In the genomic region with DNA sequence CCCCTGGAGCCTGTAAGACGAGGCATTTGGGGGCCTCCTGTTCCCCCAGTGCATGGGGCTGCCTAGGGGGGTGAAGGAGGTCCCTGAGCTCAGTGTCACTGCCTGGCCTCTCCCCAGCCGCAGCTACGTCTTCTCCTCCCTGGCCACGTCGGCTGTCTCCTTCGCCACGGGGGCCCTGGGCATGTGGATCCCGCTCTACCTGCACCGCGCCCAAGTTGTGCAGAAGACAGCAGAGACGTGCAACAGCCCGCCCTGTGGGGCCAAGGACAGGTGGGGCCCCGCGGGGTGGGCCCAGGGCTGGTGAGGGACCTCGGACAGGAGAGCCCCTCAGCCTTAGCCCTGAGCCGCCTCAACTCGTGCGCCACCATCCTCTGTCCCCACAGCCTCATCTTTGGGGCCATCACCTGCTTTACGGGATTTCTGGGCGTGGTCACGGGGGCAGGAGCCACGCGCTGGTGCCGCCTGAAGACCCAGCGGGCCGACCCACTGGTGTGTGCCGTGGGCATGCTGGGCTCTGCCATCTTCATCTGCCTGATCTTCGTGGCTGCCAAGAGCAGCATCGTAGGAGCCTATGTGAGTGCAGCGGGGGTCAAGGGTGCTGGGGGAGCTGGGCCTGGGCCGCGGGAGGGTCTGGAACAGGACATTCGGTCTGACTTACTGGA, we compare ENCODE assay signal across 25 cellular contexts. TPM values are rescaled to one million over a fixed set of nuclear protein-coding genes. Genes with fewer than 3 reads are reported as not detected.
DNase-seq lines count a peak whose midpoint lies in the region; ATAC-seq, FAIRE-seq and TF ChIP-seq lines count a peak whose summit lies in the region.
"Had no signal": no experiment of that assay in that cellular context is flagged by ENCODE, and none has a peak within 500 bp of the region (broad histone marks: within the 10 kb centered on the region; RNA-seq: fewer than 3 reads in every experiment).

No MANE protein-coding gene starts in this region.

- H3K79me2 ChIP-seq in Karpas-422 (ENCODE audit: low read length) (no peaks in the 10 kb centered on the region), endothelial cell of umbilical vein (ENCODE audit: control insufficient read depth, insufficient read depth, low read length) (no peaks in the 10 kb centered on the region)

- H3K4me3 ChIP-seq in Karpas-422 (ENCODE audit: low read length) (no peak overlapping the region), endothelial cell of umbilical vein (replicated peaks in 1 of 3; ENCODE audit: insufficient read depth in 1 of 3, low read depth in 1 of 3, low read length in 3 of 3) (no peak overlapping the region), gastrocnemius medialis (no peak overlapping the region), MG63 (no peak overlapping the region)

- dilution Hi-C loops in endothelial cell of umbilical vein (cut with MboI; ENCODE audit: extremely low pct_ligation_motif_present, low sequenced_read_pairs): no loop called here

- H3K27me3 ChIP-seq in Karpas-422 (ENCODE audit: low read length) (no peaks in the 10 kb centered on the region), endothelial cell of umbilical vein (ENCODE audit: control insufficient read depth in 2 of 2, insufficient read depth in 2 of 2, low read length in 2 of 2) (no peaks in the 10 kb centered on the region), gastrocnemius medialis (no peaks in the 10 kb centered on the region), MG63 (no peaks in the 10 kb centered on the region)

- H3K36me3 ChIP-seq in Karpas-422 (ENCODE audit: insufficient read depth, low read length) (no peaks in the 10 kb centered on the region), endothelial cell of umbilical vein (ENCODE audit: control insufficient read depth in 2 of 2, extremely low read depth in 1 of 2, insufficient read depth in 2 of 2, low read length in 2 of 2) (peaks cover 0 to 18% of the 10 kb centered on the region in 2 experiments), gastrocnemius medialis (no peaks in the 10 kb centered on the region), MG63 (no peaks in the 10 kb centered on the region)

- H3K9ac ChIP-seq in Karpas-422 (ENCODE audit: low read length) (no peak overlapping the region), endothelial cell of umbilical vein (replicated peaks; ENCODE audit: extremely low read depth, insufficient read depth, low read length) (no peak overlapping the region)

- H2AFZ ChIP-seq in Karpas-422 (ENCODE audit: low read length) (no peak overlapping the region), endothelial cell of umbilical vein (ENCODE audit: low read depth, low read length) (no peak overlapping the region)

- intact Hi-C loops in endothelial cell of umbilical vein (cut with micrococcal nuclease) (no loop called here), gastrocnemius medialis (cut with DNase I; ENCODE audit: low total_unique reads) (no loop called here)

- no peak overlapping the region for H3K4me2 ChIP-seq in Karpas-422 (ENCODE audit: low read depth, low read length, poor library complexity, severe bottlenecking)
- no peak overlapping the region for H3K4me2 ChIP-seq in endothelial cell of umbilical vein (ENCODE audit: insufficient read depth, low read length)

- in situ Hi-C loops in gastrocnemius medialis (cut with MboI; ENCODE audit: low sequenced_read_pairs in 4 of 4): no loop called here

- H3K9me3 ChIP-seq in Karpas-422 (ENCODE audit: low read length): no peaks in the 10 kb centered on the region
- no peaks in the 10 kb centered on the region for H3K9me3 ChIP-seq in endothelial cell of umbilical vein (replicated peaks; ENCODE audit: control insufficient read depth, insufficient read depth, low read length)
- H3K9me3 ChIP-seq in gastrocnemius medialis: no peaks in the 10 kb centered on the region
- no peaks in the 10 kb centered on the region for H3K9me3 ChIP-seq in MG63

- DNase-seq in NCI-H82 (lab: John Stamatoyannopoulos, UW) (peak; percentile 63), NCI-H82 treated with DMSO at 0.1 percent for 48 hours (lab: John Stamatoyannopoulos, UW; ENCODE audit: unreplicated experiment) (no peak), Karpas-422 (peak; percentile 61), endothelial cell of umbilical vein (ENCODE audit: low read depth, low spot score) (no peak), gastrocnemius medialis (no peak), MG63 (no peak), NCI-H526 treated with DMSO at 0.1 percent for 48 hours (lab: John Stamatoyannopoulos, UW) (no peak)
- DNase-seq: activated CD8-positive, alpha-beta memory T cell treated with anti-CD3 and anti-CD28 coated beads, Interleukin-2, amount 50 U/mL, for 4 hours; DMS 273 treated with DMSO at 0.1 percent for 48 hours; effector CD4-positive, alpha-beta T cell; foreskin melanocyte; NCI-H1092 treated with DMSO at 0.1 percent for 48 hours; NCI-H1930; NCI-H748 treated with DMSO at 0.1 percent for 48 hours; T-helper 9 cell; WERI-Rb-1 had no signal

- H4K20me1 ChIP-seq in Karpas-422 (ENCODE audit: insufficient read depth, low read depth, low read length): peaks cover 17% of the 10 kb centered on the region; the same call in 1 of the 2 replicates
- H4K20me1 ChIP-seq in endothelial cell of umbilical vein (replicated peaks; ENCODE audit: control insufficient read depth, extremely low read depth, insufficient read depth, low read length): no peaks in the 10 kb centered on the region

- POLR2A ChIA-PET in endothelial cell of umbilical vein (lab: Charles Lee): no interaction called here

- H3K9me1 ChIP-seq in endothelial cell of umbilical vein (replicated peaks; ENCODE audit: control insufficient read depth, extremely low read depth, insufficient read depth, low read length): no peaks in the 10 kb centered on the region

- TF ChIP-seq POLR2A in endothelial cell of umbilical vein (IDR thresholded peaks at IDR 0.05; ENCODE audit: low read depth, low read length) (no peak), gastrocnemius medialis (IDR thresholded peaks at IDR 0.05) (no peak)

- H3K27ac ChIP-seq in Karpas-422 (ENCODE audit: low read length): no peak overlapping the region
- H3K27ac ChIP-seq in endothelial cell of umbilical vein (ENCODE audit: insufficient read depth, low read depth, low read length): peak overlapping the region; percentile 89
- peak overlapping the region in 3 of 4 donors; percentile 66 to 76 (median 67) for H3K27ac ChIP-seq in gastrocnemius medialis
- H3K27ac ChIP-seq: 22Rv1, WERI-Rb-1 had no signal

- no peak for ATAC-seq in gastrocnemius medialis
- no peak for ATAC-seq in GM19452 (IDR thresholded peaks at IDR 0.05; ENCODE audit: unreplicated experiment)
- ATAC-seq: CD8-positive, alpha-beta T cell; right cardiac atrium had no signal

- CTCF ChIA-PET in endothelial cell of umbilical vein (lab: Charles Lee): interaction anchor here (1.2 kb wide), 1 partner anchor 34 kb away, joined by 3 read pairs; no protein-coding TSS in a partner anchor

- H3K9me2 ChIP-seq in Karpas-422 (replicated peaks; ENCODE audit: insufficient read depth, low read length): no peaks in the 10 kb centered on the region

- no peak for FAIRE-seq in endothelial cell of umbilical vein (lab: Jason Lieb, UNC)
- FAIRE-seq: H1 had no signal

- TF ChIP-seq CTCF in endothelial cell of umbilical vein (IDR thresholded peaks at IDR 0.05; ENCODE audit: extremely low read depth in 1 of 2, insufficient read depth in 1 of 2, low read depth in 1 of 2, low read length in 2 of 2): no peak
- no peak for TF ChIP-seq CTCF in gastrocnemius medialis (IDR thresholded peaks at IDR 0.05 in 4 of 5, conservative IDR thresholded peaks at IDR 0.05 in 1 of 5)

- H3K4me1 ChIP-seq in Karpas-422 (ENCODE audit: low read length): no peaks in the 10 kb centered on the region
- H3K4me1 ChIP-seq in endothelial cell of umbilical vein (ENCODE audit: control insufficient read depth, extremely low read depth, insufficient read depth, low read length): peaks cover 72% of the 10 kb centered on the region
- H3K4me1 ChIP-seq in gastrocnemius medialis: peaks cover 30 to 44% of the 10 kb centered on the region in 2 donors

- no TSS peak for BruUV-seq in endothelial cell of umbilical vein (replicated peaks; lab: Mats Ljungman, UMichigan)

RNA-seq across cellular contexts. Expression of gene MYBBP1A, which starts 22.2 kb away (rescaled TPM):
- total RNA-seq in Karpas-422 (2014; rRNA removed; shearing (Covaris generic); ENCODE audit: low replicate concordance): 48.2 and 76.6 TPM in 2 replicates
- total RNA-seq in endothelial cell of umbilical vein: 78.1 and 79.2 TPM in 2 replicates
- polyA plus RNA-seq in endothelial cell of umbilical vein: 26.8 and 29.3 TPM in 2 replicates
- polyA plus RNA-seq in endothelial cell of umbilical vein (2011; cell fraction: cytosol; rRNA removed): 23.1 and 28.2 TPM in 2 replicates
- polyA plus RNA-seq in endothelial cell of umbilical vein (2011; cell fraction: nucleus; rRNA removed): 109 and 111 TPM in 2 replicates
- 54.2 and 58.6 TPM in 2 replicates for polyA plus RNA-seq in endothelial cell of umbilical vein (2012)
- polyA minus RNA-seq in endothelial cell of umbilical vein: 36.6 and 55.5 TPM in 2 replicates
- polyA minus RNA-seq in endothelial cell of umbilical vein (2011; cell fraction: cytosol; rRNA and poly(A)+ RNA removed): 65.2 TPM
- 43.8 and 58.8 TPM in 2 replicates for polyA minus RNA-seq in endothelial cell of umbilical vein (2011; cell fraction: nucleus; rRNA and poly(A)+ RNA removed)
- total RNA-seq in gastrocnemius medialis: 10 to 100 TPM; 42.5 to 60.2 (median 48.9) TPM
- total RNA-seq in MG63 (2014; rRNA removed; shearing (Covaris generic); ENCODE audit: low replicate concordance): 34.0 and 63.2 TPM in 2 replicates

RNA-seq across cellular contexts. Expression of gene GGT6, which starts 27.4 kb away (rescaled TPM):
- not detected in 2 replicates for total RNA-seq in Karpas-422 (2014; rRNA removed; shearing (Covaris generic); ENCODE audit: low replicate concordance)
- total RNA-seq in endothelial cell of umbilical vein (not detected in 2 replicates), gastrocnemius medialis (under 1 TPM in 1 of 4 donors, not detected in 3; 0.63 TPM)
- polyA plus RNA-seq in endothelial cell of umbilical vein: not detected in 2 replicates
- not detected in 2 replicates for polyA plus RNA-seq in endothelial cell of umbilical vein (2011; cell fraction: cytosol; rRNA removed)
- not detected in 2 replicates for polyA plus RNA-seq in endothelial cell of umbilical vein (2011; cell fraction: nucleus; rRNA removed)
- polyA plus RNA-seq in endothelial cell of umbilical vein (2012): not detected in 2 replicates
- not detected in 2 replicates for polyA minus RNA-seq in endothelial cell of umbilical vein
- not detected for polyA minus RNA-seq in endothelial cell of umbilical vein (2011; cell fraction: cytosol; rRNA and poly(A)+ RNA removed)
- not detected in 2 replicates for polyA minus RNA-seq in endothelial cell of umbilical vein (2011; cell fraction: nucleus; rRNA and poly(A)+ RNA removed)
- not detected in 2 replicates for total RNA-seq in MG63 (2014; rRNA removed; shearing (Covaris generic); ENCODE audit: low replicate concordance)
- total RNA-seq: CD8-positive, alpha-beta T cell; cerebellum; H1; lung microvascular endothelial cell; OCI-LY7; right cardiac atrium had no signal
- polyA plus RNA-seq: neural cell, right cardiac atrium had no signal

RNA-seq across cellular contexts. Expression of gene SPNS2, which starts 34.3 kb away (rescaled TPM):
- total RNA-seq in Karpas-422 (2014; rRNA removed; shearing (Covaris generic); ENCODE audit: low replicate concordance): not detected in 2 replicates
- total RNA-seq in endothelial cell of umbilical vein (56.6 and 77.3 TPM in 2 replicates), gastrocnemius medialis (1 to 10 TPM; 2.7 to 6.2 (median 4.2) TPM)
- 70.2 and 77.3 TPM in 2 replicates for polyA plus RNA-seq in endothelial cell of umbilical vein
- 47.5 and 59.9 TPM in 2 replicates for polyA plus RNA-seq in endothelial cell of umbilical vein (2011; cell fraction: cytosol; rRNA removed)
- 70.4 and 94.6 TPM in 2 replicates for polyA plus RNA-seq in endothelial cell of umbilical vein (2011; cell fraction: nucleus; rRNA removed)
- 16.2 and 28.4 TPM in 2 replicates for polyA plus RNA-seq in endothelial cell of umbilical vein (2012)
- polyA minus RNA-seq in endothelial cell of umbilical vein: 46.1 and 59.7 TPM in 2 replicates
- polyA minus RNA-seq in endothelial cell of umbilical vein (2011; cell fraction: cytosol; rRNA and poly(A)+ RNA removed): not detected
- 21.3 and 41.6 TPM in 2 replicates for polyA minus RNA-seq in endothelial cell of umbilical vein (2011; cell fraction: nucleus; rRNA and poly(A)+ RNA removed)
- total RNA-seq in MG63 (2014; rRNA removed; shearing (Covaris generic); ENCODE audit: low replicate concordance): 0.22 and 4.2 TPM in 2 replicates

RNA-seq across cellular contexts. Expression of gene SMTNL2, which starts 51.3 kb away (rescaled TPM):
- 0.45 TPM in 1 of 2 replicates, not detected in the other for total RNA-seq in Karpas-422 (2014; rRNA removed; shearing (Covaris generic); ENCODE audit: low replicate concordance)
- total RNA-seq in endothelial cell of umbilical vein (not detected in 2 replicates), gastrocnemius medialis (100 to 1,000 TPM; 110 to 588 (median 420) TPM)
- polyA plus RNA-seq in endothelial cell of umbilical vein: not detected in 2 replicates
- polyA plus RNA-seq in endothelial cell of umbilical vein (2011; cell fraction: cytosol; rRNA removed): not detected in 2 replicates
- polyA plus RNA-seq in endothelial cell of umbilical vein (2011; cell fraction: nucleus; rRNA removed): not detected in 2 replicates
- not detected in 2 replicates for polyA plus RNA-seq in endothelial cell of umbilical vein (2012)
- not detected in 2 replicates for polyA minus RNA-seq in endothelial cell of umbilical vein
- polyA minus RNA-seq in endothelial cell of umbilical vein (2011; cell fraction: cytosol; rRNA and poly(A)+ RNA removed): not detected
- not detected in 2 replicates for polyA minus RNA-seq in endothelial cell of umbilical vein (2011; cell fraction: nucleus; rRNA and poly(A)+ RNA removed)
- not detected in 2 replicates for total RNA-seq in MG63 (2014; rRNA removed; shearing (Covaris generic); ENCODE audit: low replicate concordance)
- total RNA-seq: CD8-positive, alpha-beta T cell; lung microvascular endothelial cell; OCI-LY7 had no signal

Comparison
In these comparisons a context has a peak if more than half of its experiments do, and no peak if none do; other contexts are left out.
1. DNase-seq: peak in NCI-H82 (single experiment) and Karpas-422 (single experiment); none in NCI-H82 treated with DMSO at 0.1 percent for 48 hours (single experiment), endothelial cell of umbilical vein (single experiment), gastrocnemius medialis (0 of 2), MG63 (single experiment) and NCI-H526 treated with DMSO at 0.1 percent for 48 hours (single experiment).